Comparison of ENCODE assay signal across 1 cellular context in the genomic region with DNA sequence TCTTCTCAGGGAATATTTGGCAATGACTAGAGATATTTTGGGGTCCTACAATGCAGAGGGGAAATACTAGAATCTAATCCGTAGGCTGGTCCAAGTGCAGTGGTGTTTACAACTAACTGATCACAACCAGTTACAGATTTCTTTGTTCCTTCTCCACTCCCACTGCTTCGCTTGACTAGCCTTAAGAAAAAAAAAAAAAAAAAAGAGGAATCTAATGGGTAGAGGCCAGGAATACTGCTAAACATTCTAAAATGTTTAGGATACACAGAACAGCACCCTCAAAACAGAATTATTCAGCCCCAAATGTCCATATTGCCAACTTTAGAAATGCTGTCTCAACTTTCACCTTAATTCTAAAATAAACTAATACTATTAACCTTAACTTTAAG.
TF ChIP-seq lines count a peak whose summit lies in the region.

No MANE protein-coding gene starts in this region.

TF ChIP-seq in HCT116, 20 proteins besides CTCF, POLR2A, EP300 and RAD21 (continued from another document):
- TF ChIP-seq, protein P1, sequence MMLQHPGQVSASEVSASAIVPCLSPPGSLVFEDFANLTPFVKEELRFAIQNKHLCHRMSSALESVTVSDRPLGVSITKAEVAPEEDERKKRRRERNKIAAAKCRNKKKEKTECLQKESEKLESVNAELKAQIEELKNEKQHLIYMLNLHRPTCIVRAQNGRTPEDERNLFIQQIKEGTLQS (IDR thresholded peaks at IDR 0.05): no peak
- no peak for TF ChIP-seq SRF (IDR thresholded peaks at IDR 0.05; ENCODE audit: low read depth)
- no peak for TF ChIP-seq JUND (IDR thresholded peaks at IDR 0.05)
- TF ChIP-seq POLR2AphosphoS5 (IDR thresholded peaks at IDR 0.05; ENCODE audit: low read depth, low read length): no peak
- no peak for TF ChIP-seq SP1 (IDR thresholded peaks at IDR 0.05; ENCODE audit: low read depth)
- no peak for TF ChIP-seq CBX3 (IDR thresholded peaks at IDR 0.05; ENCODE audit: low read depth)
